Comparison of ENCODE assay signal across 2 cellular contexts in genomic region chr6:166951670-166952060, GRCh38.
TF ChIP-seq lines count a peak whose summit lies in the region.

No MANE protein-coding gene starts in this region.

TF ChIP-seq in H1, 55 proteins besides CTCF, POLR2A, EP300 and RAD21:
- no peak for TF ChIP-seq CHD2 (IDR thresholded peaks at IDR 0.05; ENCODE audit: low read length)
- no peak for TF ChIP-seq TBP (IDR thresholded peaks at IDR 0.05; ENCODE audit: low read depth, low read length)
- no peak for TF ChIP-seq TAF7 (optimal IDR thresholded peaks at IDR 0.05; ENCODE audit: borderline replicate concordance, low read depth, low read length)
- TF ChIP-seq CREB1 (IDR thresholded peaks at IDR 0.05), result no peak
- no peak for TF ChIP-seq MAFK (IDR thresholded peaks at IDR 0.05; ENCODE audit: low read depth, low read length)
- no peak for TF ChIP-seq JUND (IDR thresholded peaks at IDR 0.05; ENCODE audit: low read length)
- 0 out of 2 replicates have a peak, but pooled peaks have one; percentile 0 for TF ChIP-seq TCF12 (IDR thresholded peaks at IDR 0.05; ENCODE audit: low read depth, low read length)

TF ChIP-seq in SK-N-SH, 30 proteins besides CTCF, POLR2A, EP300 and RAD21:
- TF ChIP-seq NFIC (IDR thresholded peaks at IDR 0.05; ENCODE audit: borderline replicate concordance) (no peak), CHD2 (IDR thresholded peaks at IDR 0.05; ENCODE audit: low read length, partially characterized antibody) (no peak), SIN3A (IDR thresholded peaks at IDR 0.05; ENCODE audit: borderline replicate concordance, low read depth, low read length) (no peak), YY1 (IDR thresholded peaks at IDR 0.05; ENCODE audit: low read depth) (no peak), GATA2 (CRISPR knock-in tag; IDR thresholded peaks at IDR 0.05) (no peak), MXI1 (IDR thresholded peaks at IDR 0.05; ENCODE audit: low read depth, low read length) (no peak), EZH2phosphoT487 (IDR thresholded peaks at IDR 0.05; ENCODE audit: borderline replicate concordance, low read depth) (no peak), RXRA (IDR thresholded peaks at IDR 0.05; ENCODE audit: borderline replicate concordance, low read depth) (no peak), IRF3 (IDR thresholded peaks at IDR 0.05; ENCODE audit: low read depth, low read length) (no peak), POLR2AphosphoS5 (IDR thresholded peaks at IDR 0.05; ENCODE audit: low read depth, low read length) (no peak)
